In the genomic region with DNA sequence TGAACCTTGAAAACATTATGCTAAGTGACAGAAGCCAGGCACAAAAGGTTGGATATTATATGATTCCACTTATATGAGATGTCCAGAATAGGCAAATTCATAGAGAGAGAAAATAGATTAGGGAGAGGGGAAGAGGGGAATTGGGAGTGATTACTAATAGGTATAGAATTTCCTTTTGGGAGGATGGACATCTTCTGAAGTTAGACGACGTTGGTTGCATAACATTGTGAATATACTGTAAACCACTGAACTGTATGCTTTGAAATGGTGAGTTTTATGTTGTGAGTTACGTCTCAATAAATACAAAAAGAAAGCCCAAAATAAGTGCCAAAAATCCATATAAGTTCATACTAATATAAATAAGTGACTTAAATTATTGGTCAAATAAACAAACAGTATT, we compare ENCODE assay signal across 23 cellular contexts. TPM values are rescaled to one million over a fixed set of nuclear protein-coding genes. Genes with fewer than 3 reads are reported as not detected.
"Had no signal": no experiment of that assay in that cellular context is flagged by ENCODE, and none has a peak within 500 bp of the region (broad histone marks: within the 10 kb centered on the region; RNA-seq: fewer than 3 reads in every experiment).

No MANE protein-coding gene starts in this region.

- DNase-seq: cortex of kidney; dorsolateral prefrontal cortex; effector CD8-positive, alpha-beta T cell; esophagus squamous epithelium; mucosa of descending colon; naive thymus-derived CD8-positive, alpha-beta T cell; psoas muscle; retina; spleen; stimulated activated CD4-positive, alpha-beta T cell treated with anti-CD3 and anti-CD28 coated beads, Interleukin-15, amount 100 ng/mL, for 24 hours; stimulated activated CD4-positive, alpha-beta T cell treated with anti-CD3 and anti-CD28 coated beads, Interleukin-1b, Interleukin-23, amount 100 ng/mL, for 48 hours; stimulated activated CD4-positive, alpha-beta T cell treated with anti-CD3 and anti-CD28 coated beads, Interleukin-4, amount 100 ng/mL, for 24 hours; testis; upper lobe of right lung had no signal

- H3K9me3 ChIP-seq: esophagus squamous epithelium, mucosa of descending colon, neutrophil, psoas muscle, testis, upper lobe of right lung, vagina had no signal

- H3K27me3 ChIP-seq: esophagus squamous epithelium, foreskin keratinocyte, spleen, testis, tibial nerve, upper lobe of right lung, vagina had no signal

- H3K79me2 ChIP-seq: hepatocyte had no signal

- H3K36me3 ChIP-seq: esophagus squamous epithelium, neutrophil, spleen, tibial nerve, upper lobe of right lung, vagina had no signal

- H3K4me3 ChIP-seq: dorsolateral prefrontal cortex, esophagus squamous epithelium, hepatocyte, mucosa of descending colon, psoas muscle, spleen, testis, tibial nerve, upper lobe of right lung, vagina had no signal

- H3K4me1 ChIP-seq: esophagus squamous epithelium, psoas muscle, spleen, testis, tibial nerve, upper lobe of right lung, vagina had no signal

- ATAC-seq: foreskin keratinocyte; left lobe of liver; mucosa of descending colon; naive thymus-derived CD8-positive, alpha-beta T cell; psoas muscle; sciatic nerve; stimulated activated memory B cell treated with anti-CD40 and anti-IgM and Interleukin-4, amounts not matched to agents 10 μg/mL and 1 μg/mL and 100 μg/mL, for 72 hours; upper lobe of right lung had no signal

- H3K4me2 ChIP-seq: hepatocyte had no signal

- H2AFZ ChIP-seq: hepatocyte had no signal

- H3K27ac ChIP-seq: dorsolateral prefrontal cortex, esophagus squamous epithelium, foreskin keratinocyte, hepatocyte, neutrophil, psoas muscle, testis, tibial nerve, upper lobe of right lung, vagina had no signal

- FAIRE-seq: islet of Langerhans had no signal

RNA-seq across cellular contexts. Expression of a gene that starts 18.6 kb away (rescaled TPM):
- total RNA-seq: naive thymus-derived CD8-positive, alpha-beta T cell had no signal
- polyA plus RNA-seq: naive thymus-derived CD8-positive, alpha-beta T cell had no signal
